In genomic region chr1:56688522-56689026, GRCh38 we compare ENCODE assay signal across 1 cellular context.
A peak's percentile ranks its signal among the peaks of the same experiment; 100 is the strongest.
TF ChIP-seq lines count a peak whose summit lies in the region.

No MANE protein-coding gene starts in this region.

TF ChIP-seq in Ishikawa, 13 proteins besides CTCF, POLR2A, EP300 and RAD21 (continued from another document):
- TF ChIP-seq FOXM1 (IDR thresholded peaks at IDR 0.05; ENCODE audit: borderline replicate concordance, low read depth), result peak; percentile 19; the same call in 1 of the 2 replicates
